8 cellular contexts compared by ENCODE assay signal in the genomic region with DNA sequence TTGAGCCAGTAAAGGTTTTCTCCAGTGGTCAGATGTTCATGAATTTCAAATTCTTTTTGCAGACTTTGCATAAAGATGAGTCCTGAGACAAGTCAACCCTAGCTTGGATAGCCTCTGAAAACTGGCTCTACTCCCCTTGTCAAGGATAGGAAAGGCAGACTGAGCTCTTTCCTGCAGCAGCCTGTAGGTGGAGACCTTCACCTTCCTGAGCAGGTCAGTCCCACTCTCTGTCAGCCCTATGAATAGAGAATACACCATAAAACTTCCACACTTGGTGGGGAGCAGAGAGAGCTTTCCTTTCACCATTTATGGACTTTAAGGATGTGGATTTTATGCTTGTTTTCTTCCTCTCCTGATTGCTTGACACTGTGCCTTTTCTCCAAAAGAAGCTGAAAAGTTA. TPM values are rescaled to one million over a fixed set of nuclear protein-coding genes. Genes with fewer than 3 reads are reported as not detected.
A peak's percentile ranks its signal among the peaks of the same experiment; 100 is the strongest.
DNase-seq lines count a peak whose midpoint lies in the region; TF ChIP-seq lines count a peak whose summit lies in the region.

No MANE protein-coding gene starts in this region.

- H3K27ac ChIP-seq in WERI-Rb-1 (no peak overlapping the region), coronary artery (no peak overlapping the region)

- POLR2A ChIA-PET in GM10248 (lab: Yijun Ruan, JAX) = no interaction called here
- POLR2A ChIA-PET in activated CD4-positive, alpha-beta T cell treated with anti-CD3 and anti-CD28 coated beads, Interleukin-2, amount 10 ng/mL, durations not matched to agents 7 days and 5 days (lab: Charles Lee) = no interaction called here

- CTCF ChIA-PET in GM10248 (lab: Yijun Ruan, JAX) = interaction anchor here (1.2 to 1.3 kb wide), 3 partner anchors 10 to 45 kb away, joined by 4 to 6 read pairs (median 4); no protein-coding TSS in a partner anchor
- CTCF ChIA-PET in activated CD4-positive, alpha-beta T cell treated with anti-CD3 and anti-CD28 coated beads, Interleukin-2, amount 10 ng/mL, durations not matched to agents 7 days and 5 days (lab: Charles Lee) = no interaction called here

- no peak overlapping the region for H3K4me3 ChIP-seq in WERI-Rb-1 (ENCODE audit: low read depth, low read length)
- H3K4me3 ChIP-seq in coronary artery = no peak overlapping the region

- no peak overlapping the region for H3K4me3 Mint-ChIP-seq in HFFc6
- no peak overlapping the region for H3K4me3 Mint-ChIP-seq in activated CD4-positive, alpha-beta T cell treated with anti-CD3 and anti-CD28 coated beads, Interleukin-2, amount 10 ng/mL, durations not matched to agents 7 days and 5 days

- H3K27ac Mint-ChIP-seq in HFFc6 = no peak overlapping the region
- H3K27ac Mint-ChIP-seq in activated CD4-positive, alpha-beta T cell treated with anti-CD3 and anti-CD28 coated beads, Interleukin-2, amount 10 ng/mL, durations not matched to agents 7 days and 5 days = no peak overlapping the region

- H3K27me3 Mint-ChIP-seq in HFFc6 (ENCODE audit: insufficient read depth) = no peaks in the 10 kb centered on the region
- no peaks in the 10 kb centered on the region for H3K27me3 Mint-ChIP-seq in activated CD4-positive, alpha-beta T cell treated with anti-CD3 and anti-CD28 coated beads, Interleukin-2, amount 10 ng/mL, durations not matched to agents 7 days and 5 days

- no peaks in the 10 kb centered on the region for H3K9me3 Mint-ChIP-seq in HFFc6
- H3K9me3 Mint-ChIP-seq in activated CD4-positive, alpha-beta T cell treated with anti-CD3 and anti-CD28 coated beads, Interleukin-2, amount 10 ng/mL, durations not matched to agents 7 days and 5 days = no peaks in the 10 kb centered on the region

- no peaks in the 10 kb centered on the region for H3K36me3 ChIP-seq in WERI-Rb-1

- H3K27me3 ChIP-seq in WERI-Rb-1 (ENCODE audit: insufficient read depth, low read depth, severe bottlenecking) = peaks cover 42% of the 10 kb centered on the region

- no peaks in the 10 kb centered on the region for H3K4me1 Mint-ChIP-seq in HFFc6 (ENCODE audit: low read depth)
- no peaks in the 10 kb centered on the region for H3K4me1 Mint-ChIP-seq in activated CD4-positive, alpha-beta T cell treated with anti-CD3 and anti-CD28 coated beads, Interleukin-2, amount 10 ng/mL, durations not matched to agents 7 days and 5 days

- H3K9me3 ChIP-seq in WERI-Rb-1 (ENCODE audit: severe bottlenecking) = no peaks in the 10 kb centered on the region

- peak; percentile 22 for TF ChIP-seq CTCF in GM10248 (IDR thresholded peaks at IDR 0.05; ENCODE audit: control extremely low read depth, extremely low read depth, low read depth, missing control alignments)
- 0 out of 2 replicates have a peak, but pooled peaks have one; percentile 26 for TF ChIP-seq CTCF in HFFc6 (IDR thresholded peaks at IDR 0.05)
- peak; percentile 63 for TF ChIP-seq CTCF in WERI-Rb-1 (IDR thresholded peaks at IDR 0.05; ENCODE audit: low read depth, low read length)
- no peak for TF ChIP-seq CTCF in coronary artery (IDR thresholded peaks at IDR 0.05)

- no peaks in the 10 kb centered on the region for H3K36me3 Mint-ChIP-seq in HFFc6 (ENCODE audit: low read depth)
- H3K36me3 Mint-ChIP-seq in activated CD4-positive, alpha-beta T cell treated with anti-CD3 and anti-CD28 coated beads, Interleukin-2, amount 10 ng/mL, durations not matched to agents 7 days and 5 days (ENCODE audit: low read depth) = no peaks in the 10 kb centered on the region

- DNase-seq in GM10248 (ENCODE audit: extremely low spot score) = peak; percentile 12
- no peak for DNase-seq in HFFc6
- DNase-seq in WERI-Rb-1 = peak; percentile 7
- peak; percentile 2 to 37 for DNase-seq in lung microvascular endothelial cell (ENCODE audit: low read depth in 2 of 2)
- DNase-seq in EL = no peak
- DNase-seq in coronary artery (ENCODE audit: low spot score) = no peak
- no peak for DNase-seq in activated CD4-positive, alpha-beta T cell treated with anti-CD3 and anti-CD28 coated beads, Interleukin-2, amount 10 ng/mL, durations not matched to agents 7 days and 5 days
- DNase-seq in NCI-H2196 (lab: John Stamatoyannopoulos, UW; ENCODE audit: unreplicated experiment) = no peak

RNA-seq across cellular contexts. Expression of gene PCDH19, which starts 41.9 kb away (rescaled TPM):
- under 1 TPM; 0.02 to 0.13 (median 0.08) TPM for total RNA-seq in HFFc6 (2021; fragmentation: NEBNext Ultra II Directional; extraction: Animal tissue kit (Norgen Biotek cat#: 25700))
- under 0.01 and 0.20 TPM in 2 replicates for total RNA-seq in lung microvascular endothelial cell
- not detected for total RNA-seq in activated CD4-positive, alpha-beta T cell treated with anti-CD3 and anti-CD28 coated beads, Interleukin-2, amount 10 ng/mL, durations not matched to agents 7 days and 5 days

Comparison
In these comparisons a context has a peak if more than half of its experiments do, and no peak if none do; other contexts are left out.
1. DNase-seq: peak in GM10248 (single experiment), WERI-Rb-1 (single experiment) and lung microvascular endothelial cell (2 of 2); none in HFFc6 (single experiment), EL (single experiment), coronary artery (single experiment), activated CD4-positive, alpha-beta T cell treated with anti-CD3 and anti-CD28 coated beads, Interleukin-2, amount 10 ng/mL, durations not matched to agents 7 days and 5 days (single experiment) and NCI-H2196 (single experiment).